In the genomic region with DNA sequence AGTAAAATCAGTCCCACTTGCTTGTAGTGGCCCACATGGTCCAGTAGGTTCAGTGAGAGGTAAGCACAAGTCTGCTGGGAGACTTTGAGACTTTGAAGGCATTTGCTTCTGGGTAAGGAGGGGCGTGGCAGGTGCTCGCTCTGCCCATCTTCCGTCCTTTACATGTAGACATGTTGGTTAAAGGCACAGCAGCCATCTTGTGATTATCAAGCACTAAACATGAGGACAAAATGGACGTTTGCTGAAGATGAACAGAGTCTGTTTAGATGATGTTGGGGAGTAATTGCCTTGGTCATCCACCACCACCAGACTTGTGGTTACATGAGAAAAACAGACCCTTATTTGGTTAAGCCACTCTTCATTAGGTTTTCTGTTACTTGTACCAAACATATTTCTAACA, we compare ENCODE assay signal across 21 cellular contexts.
"Had no signal": no experiment of that assay in that cellular context is flagged by ENCODE, and none has a peak within 500 bp of the region (broad histone marks: within the 10 kb centered on the region; RNA-seq: fewer than 3 reads in every experiment).

No MANE protein-coding gene starts in this region.

- H3K4me3 Mint-ChIP-seq: T-cell had no signal

- H3K4me2 ChIP-seq: SK-N-SH had no signal

- H3K27ac Mint-ChIP-seq: T-cell had no signal

- H3K36me3 Mint-ChIP-seq: T-cell had no signal

- H3K4me1 Mint-ChIP-seq: T-cell had no signal

- H3K9ac ChIP-seq: SK-N-SH had no signal

- H3K9me3 Mint-ChIP-seq: T-cell had no signal

- H3K9me3 ChIP-seq: SK-N-SH had no signal

- FAIRE-seq: RCC 7860 had no signal

- DNase-seq: IMR-90, KBM-7, MV-4-11, NCI-H1048, NCI-H1105, NCI-H1417, NCI-H1436 treated with DMSO at 0.1 percent for 48 hours, NCI-H1694, NCI-H187 treated with DMSO at 0.1 percent for 48 hours, NCI-H2029 treated with DMSO at 0.1 percent for 48 hours, NCI-H2171 treated with DMSO at 0.1 percent for 48 hours, NCI-H345, NCI-H446 treated with DMSO at 0.1 percent for 48 hours, NCI-H510A treated with DMSO at 0.1 percent for 48 hours, NCI-H526, Right ventricle myocardium superior, RPMI8226, SK-N-SH, SW 1271, T-cell had no signal

- ATAC-seq: T-cell had no signal
